Comparison of ENCODE assay signal across 16 cellular contexts in the genomic region with DNA sequence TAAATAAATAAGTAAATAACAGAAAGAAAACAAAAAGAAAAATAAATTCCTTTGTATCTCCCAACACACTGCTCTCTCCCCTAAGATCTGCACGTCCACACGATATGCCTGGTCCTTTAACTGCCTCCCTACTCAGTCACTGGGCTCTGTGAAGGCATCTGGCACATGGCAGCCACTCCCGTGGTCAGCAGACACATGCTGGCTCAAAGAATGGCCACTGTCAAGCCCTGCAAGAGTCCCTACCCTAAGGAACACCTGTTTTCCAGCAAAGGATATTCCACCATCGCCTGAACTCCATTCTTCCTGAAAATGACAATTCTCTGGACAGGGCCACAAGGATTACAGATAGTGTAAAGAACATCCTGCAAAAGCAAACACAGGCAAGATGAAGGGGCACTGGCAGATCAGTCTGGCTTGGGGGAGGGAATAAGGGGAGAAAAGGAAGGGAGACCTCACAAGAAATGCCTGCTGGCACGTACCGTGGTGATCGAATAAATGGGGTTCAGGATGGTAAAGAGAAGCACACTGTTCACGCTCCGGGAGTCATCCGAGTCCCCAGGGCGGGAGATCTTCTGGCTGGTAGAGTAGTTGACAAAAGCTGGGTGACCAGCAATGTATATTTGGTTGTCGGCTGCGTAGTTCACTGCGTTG. TPM values are rescaled to one million over a fixed set of nuclear protein-coding genes. Genes with fewer than 3 reads are reported as not detected.
DNase-seq lines count a peak whose midpoint lies in the region; ATAC-seq and TF ChIP-seq lines count a peak whose summit lies in the region.
"Had no signal": no experiment of that assay in that cellular context is flagged by ENCODE, and none has a peak within 500 bp of the region (broad histone marks: within the 10 kb centered on the region; RNA-seq: fewer than 3 reads in every experiment).

No MANE protein-coding gene starts in this region.

- peaks cover 56% of the 10 kb centered on the region; the same call in 1 of the 2 replicates for H3K36me3 ChIP-seq in KMS-11 (ENCODE audit: insufficient read depth)
- H3K36me3 ChIP-seq in gastrocnemius medialis, result peaks cover 14 to 74% of the 10 kb centered on the region in 2 donors

- H3K27ac ChIP-seq in KMS-11 (no peak overlapping the region; the same call in 1 of the 2 replicates), gastrocnemius medialis (peak overlapping the region; percentile 97 to 100 (median 99))
- H3K27ac ChIP-seq: epithelial cell of prostate, upper lobe of left lung had no signal

- no peaks in the 10 kb centered on the region for H3K27me3 ChIP-seq in KMS-11 (ENCODE audit: insufficient read depth, low read depth)
- H3K27me3 ChIP-seq in gastrocnemius medialis, result no peaks in the 10 kb centered on the region
- H3K27me3 ChIP-seq: upper lobe of left lung had no signal

- ATAC-seq in activated CD4-positive, alpha-beta T cell treated with anti-CD3 and anti-CD28 coated beads for 36 hours, result no peak
- no peak for ATAC-seq in central memory CD8-positive, alpha-beta T cell (replicated peaks; ENCODE audit: extremely low read depth, poor library complexity, severe bottlenecking)
- ATAC-seq in gastrocnemius medialis, result no peak
- ATAC-seq: activated CD4-positive, CD25-positive, alpha-beta regulatory T cell treated with anti-CD3 and anti-CD28 coated beads, Interleukin-2, amount 50 U/mL, for 24 hours; left ventricle myocardium superior had no signal

- peak in 1 of 2 donors; percentile 27 for TF ChIP-seq POLR2A in gastrocnemius medialis (IDR thresholded peaks at IDR 0.05)

- H3K9ac ChIP-seq in KMS-11, result no peak overlapping the region
- H3K9ac ChIP-seq: SK-N-SH had no signal

- H3K79me2 ChIP-seq in KMS-11 (ENCODE audit: insufficient read depth, low read depth), result peaks cover 77% of the 10 kb centered on the region

- no peaks in the 10 kb centered on the region for H3K9me3 ChIP-seq in gastrocnemius medialis
- H3K9me3 ChIP-seq: SK-N-SH, upper lobe of left lung had no signal

- intact Hi-C loops in activated CD4-positive, alpha-beta T cell treated with anti-CD3 and anti-CD28 coated beads for 36 hours (cut with DNase I, micrococcal nuclease), result no loop called here
- intact Hi-C loops in gastrocnemius medialis (cut with DNase I; ENCODE audit: low total_unique reads), result no loop called here

- H3K36me3 Mint-ChIP-seq in activated CD4-positive, alpha-beta T cell treated with anti-CD3 and anti-CD28 coated beads for 36 hours (ENCODE audit: low read depth), result peaks cover 85% of the 10 kb centered on the region
- peaks cover 92% of the 10 kb centered on the region for H3K36me3 Mint-ChIP-seq in central memory CD8-positive, alpha-beta T cell (ENCODE audit: insufficient read depth)

- peaks cover 79% of the 10 kb centered on the region for H3K4me1 Mint-ChIP-seq in activated CD4-positive, alpha-beta T cell treated with anti-CD3 and anti-CD28 coated beads for 36 hours
- H3K4me1 Mint-ChIP-seq in central memory CD8-positive, alpha-beta T cell, result peaks cover 76% of the 10 kb centered on the region

- no peak for DNase-seq in activated CD4-positive, alpha-beta T cell treated with anti-CD3 and anti-CD28 coated beads for 36 hours
- no peak for DNase-seq in activated CD4-positive, alpha-beta T cell treated with anti-CD3 and anti-CD28 coated beads, Interleukin-2, amount 50 U/mL, for 1 hour
- no peak for DNase-seq in central memory CD8-positive, alpha-beta T cell (ENCODE audit: low spot score in 2 of 2)
- peak; percentile 59 to 71 for DNase-seq in gastrocnemius medialis
- no peak for DNase-seq in GM19238 (ENCODE audit: insufficient read length, low spot score)
- DNase-seq in HCEC 1CT, result no peak
- DNase-seq in GDM1 (lab: John Stamatoyannopoulos, UW), result no peak
- DNase-seq: activated gamma-delta T cell; central memory CD4-positive, alpha-beta T cell; left ventricle myocardium superior; MM.1S; SK-N-SH; upper lobe of left lung had no signal

- no peaks in the 10 kb centered on the region for H3K27me3 Mint-ChIP-seq in activated CD4-positive, alpha-beta T cell treated with anti-CD3 and anti-CD28 coated beads for 36 hours
- H3K27me3 Mint-ChIP-seq in central memory CD8-positive, alpha-beta T cell, result no peaks in the 10 kb centered on the region

- in situ Hi-C loops in gastrocnemius medialis (cut with MboI; ENCODE audit: low sequenced_read_pairs in 4 of 4), result loop anchor here in 2 of 4 donors (10.0 to 25.0 kb wide), 4 partner anchors 49 to 458 kb away; partner anchors contain the start of genes ACTN4 (in 1 of the 2), GGN (in 1 of the 2), NFKBIB (in 1 of the 2) and SIRT2 (in 1 of the 2)

- peak overlapping the region; percentile 13; the same call in 1 of the 2 replicates for H3K4me2 ChIP-seq in KMS-11
- H3K4me2 ChIP-seq: SK-N-SH had no signal

- H3K4me3 ChIP-seq in KMS-11 (IDR thresholded peaks at IDR 0.05; ENCODE audit: insufficient read depth, low read depth, low read length) (no peak overlapping the region), gastrocnemius medialis (no peak overlapping the region)
- H3K4me3 ChIP-seq: upper lobe of left lung had no signal

- H2AFZ ChIP-seq in KMS-11 (ENCODE audit: low read depth), result no peak overlapping the region

- POLR2A ChIA-PET in activated CD4-positive, alpha-beta T cell treated with anti-CD3 and anti-CD28 coated beads for 36 hours (lab: Charles Lee), result interaction anchor here (0.8 to 1.8 kb wide), 3 partner anchors 9 to 85 kb away, joined by 3 to 4 read pairs (median 3); partner anchors contain the start of genes MRPS12 and SARS2

- CTCF ChIA-PET in activated CD4-positive, alpha-beta T cell treated with anti-CD3 and anti-CD28 coated beads for 36 hours (lab: Charles Lee), result interaction anchor here (1.1 kb wide), 1 partner anchor 11 kb away, joined by 4 read pairs; no protein-coding TSS in a partner anchor

- no peaks in the 10 kb centered on the region; the same call in 1 of the 2 replicates for H4K20me1 ChIP-seq in KMS-11 (ENCODE audit: insufficient read depth)

- TF ChIP-seq CTCF in KMS-11 (conservative IDR thresholded peaks at IDR 0.05; ENCODE audit: low read depth, low read length), result no peak
- TF ChIP-seq CTCF in gastrocnemius medialis (IDR thresholded peaks at IDR 0.05 in 4 of 5, conservative IDR thresholded peaks at IDR 0.05 in 1 of 5), result no peak

- no peak overlapping the region for H3K4me3 Mint-ChIP-seq in activated CD4-positive, alpha-beta T cell treated with anti-CD3 and anti-CD28 coated beads for 36 hours
- peak overlapping the region; percentile 47 for H3K4me3 Mint-ChIP-seq in central memory CD8-positive, alpha-beta T cell

- H3K4me1 ChIP-seq in KMS-11 (ENCODE audit: low read depth, poor library complexity, severe bottlenecking) (peaks cover 30% of the 10 kb centered on the region), gastrocnemius medialis (peaks cover 70 to 71% of the 10 kb centered on the region in 2 donors)

- H3K27ac Mint-ChIP-seq in activated CD4-positive, alpha-beta T cell treated with anti-CD3 and anti-CD28 coated beads for 36 hours, result peak overlapping the region; percentile 67
- peak overlapping the region; percentile 75 for H3K27ac Mint-ChIP-seq in central memory CD8-positive, alpha-beta T cell (ENCODE audit: low read depth)

- H3K9me3 Mint-ChIP-seq in activated CD4-positive, alpha-beta T cell treated with anti-CD3 and anti-CD28 coated beads for 36 hours (ENCODE audit: low read depth), result no peaks in the 10 kb centered on the region
- H3K9me3 Mint-ChIP-seq in central memory CD8-positive, alpha-beta T cell, result no peaks in the 10 kb centered on the region

RNA-seq across cellular contexts. Expression of gene HNRNPL, which starts 4.3 kb away (rescaled TPM):
- total RNA-seq in activated CD4-positive, alpha-beta T cell treated with anti-CD3 and anti-CD28 coated beads for 36 hours, result 100 to 1,000 TPM; 714 to 722 TPM
- 100 to 1,000 TPM in 3 of 4 donors, 10 to 100 TPM in 1; 88.3 to 172 (median 126) TPM for total RNA-seq in gastrocnemius medialis

RNA-seq across cellular contexts. Expression of gene ECH1, which starts 13.9 kb away (rescaled TPM):
- 100 to 1,000 TPM; 114 to 154 TPM for total RNA-seq in activated CD4-positive, alpha-beta T cell treated with anti-CD3 and anti-CD28 coated beads for 36 hours
- total RNA-seq in gastrocnemius medialis, result 100 to 1,000 TPM in 3 of 4 donors, 10 to 100 TPM in 1; 99.6 to 302 (median 172) TPM

RNA-seq across cellular contexts. Expression of gene RINL, which starts 32.6 kb away (rescaled TPM):
- 10 to 100 TPM; 85.8 to 90.3 TPM for total RNA-seq in activated CD4-positive, alpha-beta T cell treated with anti-CD3 and anti-CD28 coated beads for 36 hours
- 1 to 10 TPM in 3 of 4 donors, under 1 TPM in 1; 0.95 to 3.3 (median 2.9) TPM for total RNA-seq in gastrocnemius medialis

RNA-seq across cellular contexts. Expression of gene LGALS4, which starts 32.8 kb away (rescaled TPM):
- total RNA-seq in activated CD4-positive, alpha-beta T cell treated with anti-CD3 and anti-CD28 coated beads for 36 hours, result 1 to 10 TPM in 1 of 2 experiments, under 1 TPM in 1; 0.59 to 1.1 TPM
- 10 to 100 TPM in 1 of 4 donors, 1 to 10 TPM in 1, under 1 TPM in 1, not detected in 1; 0.55 to 14.2 (median 1.2) TPM for total RNA-seq in gastrocnemius medialis

RNA-seq across cellular contexts. Expression of gene SIRT2, which starts 53.9 kb away (rescaled TPM):
- total RNA-seq in activated CD4-positive, alpha-beta T cell treated with anti-CD3 and anti-CD28 coated beads for 36 hours, result 10 to 100 TPM; 17.8 to 23.1 TPM
- total RNA-seq in gastrocnemius medialis, result 100 to 1,000 TPM; 208 to 327 (median 285) TPM

Comparison
In these comparisons a context has a peak if more than half of its experiments do, and no peak if none do; other contexts are left out.
1. DNase-seq: peak in gastrocnemius medialis (2 of 2); none in activated CD4-positive, alpha-beta T cell treated with anti-CD3 and anti-CD28 coated beads for 36 hours (single experiment), activated CD4-positive, alpha-beta T cell treated with anti-CD3 and anti-CD28 coated beads, Interleukin-2, amount 50 U/mL, for 1 hour (single experiment), central memory CD8-positive, alpha-beta T cell (0 of 2), GM19238 (single experiment), HCEC 1CT (single experiment) and GDM1 (single experiment).
2. RNA of gene HNRNPL, which starts 4.3 kb away (total RNA-seq): 714 to 722 TPM in activated CD4-positive, alpha-beta T cell treated with anti-CD3 and anti-CD28 coated beads for 36 hours; 88.3 to 172 TPM in gastrocnemius medialis; every median in the first group is over 4 times any median in the second.
3. RNA of gene RINL, which starts 32.6 kb away (total RNA-seq): 85.8 to 90.3 TPM in activated CD4-positive, alpha-beta T cell treated with anti-CD3 and anti-CD28 coated beads for 36 hours; 0.95 to 3.3 TPM in gastrocnemius medialis; every median in the first group is over 10 times any median in the second.